8 cellular contexts compared by ENCODE assay signal in the genomic region with DNA sequence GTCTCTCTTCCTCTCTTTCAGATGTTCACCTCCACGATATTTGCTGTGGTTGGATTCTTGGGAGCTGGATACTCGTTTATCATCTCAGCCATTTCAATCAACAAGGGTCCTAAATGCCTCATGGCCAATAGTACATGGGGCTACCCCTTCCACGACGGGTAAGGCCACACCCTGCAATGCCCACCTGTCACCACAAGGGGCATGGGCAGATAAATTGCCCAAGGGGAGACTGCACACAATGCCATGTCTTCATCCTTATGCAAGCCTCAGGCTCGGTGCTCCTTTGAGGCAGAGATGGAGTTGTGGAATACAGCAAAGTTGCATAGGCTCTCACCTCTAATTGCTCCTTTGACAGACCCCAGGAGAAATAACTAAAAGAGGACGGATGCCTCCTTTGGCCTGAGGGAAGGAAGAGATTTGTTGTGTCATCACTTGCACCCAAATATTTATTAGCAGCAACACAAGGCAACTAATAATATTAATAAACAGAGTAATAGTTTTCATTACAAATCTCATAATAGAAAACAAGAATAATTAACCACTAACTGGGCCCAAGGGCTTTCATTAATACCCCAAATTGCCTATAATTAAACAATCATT. TPM values are rescaled to one million over a fixed set of nuclear protein-coding genes. Genes with fewer than 3 reads are reported as not detected.
DNase-seq lines count a peak whose midpoint lies in the region; ATAC-seq, FAIRE-seq and TF ChIP-seq lines count a peak whose summit lies in the region.

No MANE protein-coding gene starts in this region.

- TF ChIP-seq POLR2A in K562 (conservative IDR thresholded peaks at IDR 0.05), result no peak

- H3K27me3 ChIP-seq in K562 (ENCODE audit: control insufficient read depth in 2 of 2, insufficient read depth in 2 of 2, low read length in 2 of 2), result no peaks in the 10 kb centered on the region

- H2AFZ ChIP-seq in K562 (ENCODE audit: low read depth, low read length), result no peak overlapping the region

- in situ Hi-C loops in K562 (cut with MboI), result loop anchor here (10.0 to 25.0 kb wide), 2 partner anchors 373 to 525 kb away; no protein-coding TSS in a partner anchor

- no peaks in the 10 kb centered on the region for H4K20me1 ChIP-seq in K562 (replicated peaks; ENCODE audit: control insufficient read depth, insufficient read depth, low read length)

- 3% methylated on average over 6 of the region's 6 CpGs for WGBS in K562 (ENCODE audit: insufficient coverage, low coverage, missing lambda C conversion rate)

- no peaks in the 10 kb centered on the region for H3K79me2 ChIP-seq in K562 (ENCODE audit: control insufficient read depth, insufficient read depth, low read length)

- no peak overlapping the region for H3K4me3 ChIP-seq in K562

- TF ChIP-seq CTCF in K562 (IDR thresholded peaks at IDR 0.05 in 2 of 3, conservative IDR thresholded peaks at IDR 0.05 in 1 of 3; ENCODE audit: insufficient read depth in 2 of 3, low read depth in 1 of 3, low read length in 3 of 3), result peak; percentile 36 to 62 (median 42)

- peak; percentile 81 for ATAC-seq in GM21526 (IDR thresholded peaks at IDR 0.05; ENCODE audit: low FRiP score, unreplicated experiment)
- ATAC-seq in K562, result peak; percentile 78

- H3K4me2 ChIP-seq in K562 (ENCODE audit: insufficient read depth, low read length), result no peak overlapping the region

- no peaks in the 10 kb centered on the region for H3K9me3 ChIP-seq in K562 (replicated peaks; ENCODE audit: control insufficient read depth, insufficient read depth, low read depth, low read length)

- no peaks in the 10 kb centered on the region for H3K9me1 ChIP-seq in K562 (ENCODE audit: control insufficient read depth, insufficient read depth, low read length)

- POLR2A ChIA-PET in K562 (lab: Yijun Ruan, JAX), result no interaction called here

- CTCF ChIA-PET in K562 (lab: Yijun Ruan, JAX; ENCODE audit: low intra/inter-chr PET ratio), result no interaction called here

- DNase-seq in NCI-H1417 (lab: John Stamatoyannopoulos, UW) (peak; percentile 11 to 23 (median 16)), NCI-H1417 treated with DMSO at 0.1 percent for 48 hours (lab: John Stamatoyannopoulos, UW) (no peak), MV-4-11 (lab: John Stamatoyannopoulos, UW) (peak; percentile 31), K562 (ENCODE audit: extremely low read depth in 1 of 4, low spot score in 3 of 4) (peak; percentile 19 to 43 (median 33)), NCI-H446 treated with DMSO at 0.1 percent for 48 hours (lab: John Stamatoyannopoulos, UW) (no peak), hippocampal formation (lab: John Stamatoyannopoulos, UW) (no peak)
- peak; percentile 37 to 55 for DNase-seq in stimulated activated CD4-positive, alpha-beta T cell treated with anti-CD3 and anti-CD28 coated beads, Interleukin-2, amount 100 ng/mL, for 24 hours

- H3K36me3 ChIP-seq in K562 (ENCODE audit: control insufficient read depth, insufficient read depth, low read length), result no peaks in the 10 kb centered on the region

- TF ChIP-seq RAD21 in K562 (CRISPR knock-in tag; conservative IDR thresholded peaks at IDR 0.05 in 1 of 2, IDR thresholded peaks at IDR 0.05 in 1 of 2), result no peak

- TF ChIP-seq EP300 in K562 (IDR thresholded peaks at IDR 0.05; ENCODE audit: low read length), result no peak

- H3K27ac ChIP-seq in K562 (ENCODE audit: extremely low read depth, low read depth, low read length), result no peak overlapping the region

- no peak overlapping the region for H3K9ac ChIP-seq in K562 (ENCODE audit: insufficient read depth in 1 of 2, low read depth in 2 of 2, low read length in 2 of 2)

- intact Hi-C loops in K562 (cut with micrococcal nuclease), result loop anchor here (2.0 to 5.0 kb wide), 2 partner anchors 95 to 365 kb away; no protein-coding TSS in a partner anchor

- H3K4me1 ChIP-seq in K562 (replicated peaks in 1 of 2; ENCODE audit: control insufficient read depth in 2 of 2, insufficient read depth in 2 of 2, low read length in 2 of 2), result no peaks in the 10 kb centered on the region

- no TSS peak for BruUV-seq in K562 (replicated peaks; lab: Mats Ljungman, UMichigan)

- FAIRE-seq in K562 (lab: Jason Lieb, UNC), result no peak

TF ChIP-seq in K562, 482 proteins besides CTCF, POLR2A, EP300 and RAD21:
- TF ChIP-seq HMG20A (CRISPR knock-in tag; conservative IDR thresholded peaks at IDR 0.05) (no peak), DACH1 (IDR thresholded peaks at IDR 0.05; ENCODE audit: partially characterized antibody) (peak; percentile 33), ZNF232 (CRISPR knock-in tag; IDR thresholded peaks at IDR 0.05) (0 out of 2 replicates have a peak, but pooled peaks have one; percentile 38), SNRNP70 (optimal IDR thresholded peaks at IDR 0.05; ENCODE audit: low read depth, low read length) (no peak), POLR2AphosphoS5 (IDR thresholded peaks at IDR 0.05; ENCODE audit: control insufficient read depth, insufficient read depth, low read depth, low read length) (no peak)
TF ChIP-seq in K562: peak in this region for 2.

RNA-seq across cellular contexts. Expression of a gene that starts 13.2 kb away (rescaled TPM):
- not detected in 2 replicates for total RNA-seq in K562 (2011; cell fraction: chromatin; rRNA removed; ENCODE audit: low replicate concordance)
- total RNA-seq in K562 (2011; cell fraction: nucleolus; rRNA removed), result not detected in 2 replicates
- total RNA-seq in K562 (2011; cell fraction: nucleoplasm; rRNA removed), result not detected in 2 replicates
- total RNA-seq in K562 (2014; rRNA removed) (not detected in 2 replicates), K562 (2014; rRNA removed; fragmentation: Illumina TruSeq; extraction: Trizol) (not detected in 2 replicates), K562 (2015; rRNA removed; fragmentation: Illumina TruSeq; extraction: Trizol) (not detected in 2 replicates), K562 (2021) (0.31 and 0.81 TPM in 2 replicates)
- polyA plus RNA-seq in K562 (2011; rRNA removed) (not detected in 2 replicates), K562 (2014; fragmentation: Illumina TruSeq; extraction: Trizol) (not detected in 2 replicates), K562 (2014; fragmentation: Nextera tagmentation; extraction: Ambion mirVana) (not detected), K562 (2014; rRNA removed) (not detected in 2 replicates)
- not detected in 2 replicates for polyA plus RNA-seq in K562 (2011; cell fraction: cytosol; rRNA removed)
- not detected in 2 replicates for polyA plus RNA-seq in K562 (2011; cell fraction: nucleus; rRNA removed)
- not detected in 2 replicates for polyA plus RNA-seq in K562 (2012)
- not detected in 2 replicates for polyA minus RNA-seq in K562 (2011; rRNA and poly(A)+ RNA removed)
- polyA minus RNA-seq in K562 (2011; cell fraction: cytosol; rRNA and poly(A)+ RNA removed), result not detected in 2 replicates
- not detected in 2 replicates for polyA minus RNA-seq in K562 (2011; cell fraction: nucleus; rRNA and poly(A)+ RNA removed)

Comparison
In these comparisons a context has a peak if more than half of its experiments do, and no peak if none do; other contexts are left out.
1. DNase-seq: peak in NCI-H1417 (3 of 3), MV-4-11 (single experiment), K562 (4 of 4) and stimulated activated CD4-positive, alpha-beta T cell treated with anti-CD3 and anti-CD28 coated beads, Interleukin-2, amount 100 ng/mL, for 24 hours (2 of 2); none in NCI-H1417 treated with DMSO at 0.1 percent for 48 hours (single experiment), NCI-H446 treated with DMSO at 0.1 percent for 48 hours (single experiment) and hippocampal formation (0 of 2).